In genomic region chr9:113456235-113456634, GRCh38 we compare ENCODE assay signal across 10 cellular contexts. TPM values are rescaled to one million over a fixed set of nuclear protein-coding genes. Genes with fewer than 3 reads are reported as not detected.
A peak's percentile ranks its signal among the peaks of the same experiment; 100 is the strongest.
DNase-seq lines count a peak whose midpoint lies in the region; ATAC-seq and TF ChIP-seq lines count a peak whose summit lies in the region.
"Had no signal": no experiment of that assay in that cellular context is flagged by ENCODE, and none has a peak within 500 bp of the region (broad histone marks: within the 10 kb centered on the region; RNA-seq: fewer than 3 reads in every experiment).

No MANE protein-coding gene starts in this region.

- no peak overlapping the region for H3K4me3 Mint-ChIP-seq in chondrocyte (ENCODE audit: unreplicated experiment)
- no peak overlapping the region for H3K4me3 Mint-ChIP-seq in activated CD4-positive, alpha-beta memory T cell treated with anti-CD3 and anti-CD28 coated beads for 36 hours
- H3K4me3 Mint-ChIP-seq: activated naive CD4-positive, alpha-beta T cell treated with anti-CD3 and anti-CD28 coated beads for 36 hours had no signal

- WGBS in heart right ventricle, 2 donors = 96 to 98% methylated on average over 2 of the region's 2 CpGs

- TF ChIP-seq CTCF in heart right ventricle (IDR thresholded peaks at IDR 0.05) = no peak
- no peak for TF ChIP-seq CTCF in chondrocyte (IDR thresholded peaks at IDR 0.05)
- no peak for TF ChIP-seq CTCF in vagina (IDR thresholded peaks at IDR 0.05)

- CTCF ChIA-PET in activated CD4-positive, alpha-beta memory T cell treated with anti-CD3 and anti-CD28 coated beads for 36 hours (lab: Charles Lee) = interaction anchor here (1.2 to 2.4 kb wide), 2 partner anchors 10 to 11 kb away, joined by 3 to 10 read pairs; no protein-coding TSS in a partner anchor

- peaks cover 2% of the 10 kb centered on the region for H3K27me3 Mint-ChIP-seq in chondrocyte (ENCODE audit: low read depth)
- no peaks in the 10 kb centered on the region for H3K27me3 Mint-ChIP-seq in activated CD4-positive, alpha-beta memory T cell treated with anti-CD3 and anti-CD28 coated beads for 36 hours

- H3K4me1 ChIP-seq in heart right ventricle = peaks cover 21 to 43% (median 31%) of the 10 kb centered on the region in 9 donors
- H3K4me1 ChIP-seq in muscle layer of duodenum (ENCODE audit: control insufficient read depth in 1 of 2, insufficient read depth in 2 of 2, low read length in 2 of 2) = peaks cover 15 to 16% of the 10 kb centered on the region in 2 donors
- peaks cover 31% of the 10 kb centered on the region for H3K4me1 ChIP-seq in vagina

- POLR2A ChIA-PET in activated CD4-positive, alpha-beta memory T cell treated with anti-CD3 and anti-CD28 coated beads for 36 hours (lab: Charles Lee) = no interaction called here

- H3K9me3 ChIP-seq in heart right ventricle (no peaks in the 10 kb centered on the region), muscle layer of duodenum (ENCODE audit: control insufficient read depth in 1 of 2, low read length in 2 of 2) (no peaks in the 10 kb centered on the region), vagina (no peaks in the 10 kb centered on the region)

- H3K27ac ChIP-seq in heart right ventricle (peak overlapping the region; percentile 71 to 98 (median 90)), muscle layer of duodenum (ENCODE audit: low read length) (peak overlapping the region; percentile 90), vagina (peak overlapping the region; percentile 79)

- no peak for DNase-seq in heart right ventricle
- no peak for DNase-seq in left ventricle myocardium superior
- no peak for DNase-seq in chondrocyte (ENCODE audit: low spot score)
- no peak for DNase-seq in vagina (ENCODE audit: extremely low spot score in 2 of 2)
- no peak for DNase-seq in activated CD4-positive, alpha-beta memory T cell treated with anti-CD3 and anti-CD28 coated beads for 36 hours
- no peak for DNase-seq in GM19238 (ENCODE audit: insufficient read length, low spot score)
- DNase-seq: activated naive CD4-positive, alpha-beta T cell treated with anti-CD3 and anti-CD28 coated beads for 36 hours; NCI-H510A had no signal

- no peaks in the 10 kb centered on the region for H3K27me3 ChIP-seq in heart right ventricle
- no peaks in the 10 kb centered on the region for H3K27me3 ChIP-seq in muscle layer of duodenum (ENCODE audit: low read depth, low read length)
- no peaks in the 10 kb centered on the region for H3K27me3 ChIP-seq in vagina

- H3K27ac Mint-ChIP-seq in chondrocyte (ENCODE audit: unreplicated experiment) = peak overlapping the region; percentile 69
- H3K27ac Mint-ChIP-seq in activated CD4-positive, alpha-beta memory T cell treated with anti-CD3 and anti-CD28 coated beads for 36 hours = no peak overlapping the region
- H3K27ac Mint-ChIP-seq: activated naive CD4-positive, alpha-beta T cell treated with anti-CD3 and anti-CD28 coated beads for 36 hours had no signal

- peaks cover 32% of the 10 kb centered on the region for H3K4me1 Mint-ChIP-seq in chondrocyte (ENCODE audit: low read depth)
- H3K4me1 Mint-ChIP-seq in activated CD4-positive, alpha-beta memory T cell treated with anti-CD3 and anti-CD28 coated beads for 36 hours (ENCODE audit: low read depth) = peaks cover 4% of the 10 kb centered on the region

- ATAC-seq in heart right ventricle (no peak), left ventricle myocardium superior (no peak), HG03469 (IDR thresholded peaks at IDR 0.05; ENCODE audit: unreplicated experiment) (no peak)

- intact Hi-C loops in heart right ventricle (cut with DNase I) (loop anchor here in 5 of 10 donors (5.0 kb wide), 3 partner anchors 36 to 116 kb away; no protein-coding TSS in a partner anchor), left ventricle myocardium superior (cut with micrococcal nuclease) (no loop called here), vagina (cut with DNase I) (no loop called here)
- intact Hi-C loops in activated CD4-positive, alpha-beta memory T cell treated with anti-CD3 and anti-CD28 coated beads for 36 hours (cut with micrococcal nuclease) = loop anchor here (5.0 kb wide), 1 partner anchor 61 kb away; no protein-coding TSS in a partner anchor

- H3K9me3 Mint-ChIP-seq in chondrocyte (ENCODE audit: low read depth) = no peaks in the 10 kb centered on the region
- no peaks in the 10 kb centered on the region for H3K9me3 Mint-ChIP-seq in activated CD4-positive, alpha-beta memory T cell treated with anti-CD3 and anti-CD28 coated beads for 36 hours
- H3K9me3 Mint-ChIP-seq: activated naive CD4-positive, alpha-beta T cell treated with anti-CD3 and anti-CD28 coated beads for 36 hours had no signal

- H3K4me3 ChIP-seq in heart right ventricle (no peak overlapping the region), muscle layer of duodenum (ENCODE audit: low read depth in 1 of 2, low read length in 2 of 2) (no peak overlapping the region), vagina (no peak overlapping the region)

- no peaks in the 10 kb centered on the region for H3K36me3 Mint-ChIP-seq in chondrocyte (ENCODE audit: low read depth)
- no peaks in the 10 kb centered on the region for H3K36me3 Mint-ChIP-seq in activated CD4-positive, alpha-beta memory T cell treated with anti-CD3 and anti-CD28 coated beads for 36 hours

- no peaks in the 10 kb centered on the region for H3K36me3 ChIP-seq in heart right ventricle
- H3K36me3 ChIP-seq in muscle layer of duodenum (ENCODE audit: control insufficient read depth in 1 of 2, insufficient read depth in 2 of 2, low read length in 2 of 2) = no peaks in the 10 kb centered on the region
- no peaks in the 10 kb centered on the region for H3K36me3 ChIP-seq in vagina

- no peak for TF ChIP-seq POLR2A in vagina (IDR thresholded peaks at IDR 0.05)

RNA-seq across cellular contexts. Expression of gene RGS3, which starts 7.3 kb away (rescaled TPM):
- total RNA-seq in heart right ventricle (100 to 1,000 TPM in 9 of 10 donors, 10 to 100 TPM in 1; 98.7 to 201 (median 140) TPM), left ventricle myocardium superior (115 TPM), chondrocyte (33.8 to 58.2 TPM (median 55.2 TPM) in 3 replicates), vagina (27.0 TPM)
- polyA plus RNA-seq in heart right ventricle = 100 to 1,000 TPM in 1 of 2 donors, 10 to 100 TPM in 1; 65.4 to 125 TPM
- 10 to 100 TPM; 54.4 to 57.7 TPM for total RNA-seq in activated CD4-positive, alpha-beta memory T cell treated with anti-CD3 and anti-CD28 coated beads for 36 hours

RNA-seq across cellular contexts. Expression of gene C9orf43, which starts 45.7 kb away (rescaled TPM):
- total RNA-seq in heart right ventricle (1 to 10 TPM in 1 of 10 donors, under 1 TPM in 7, not detected in 2; 0.17 to 1.1 (median 0.31) TPM), left ventricle myocardium superior (0.12 TPM), chondrocyte (0.19 to 0.37 TPM in 2 of 3 replicates, not detected in the other), vagina (not detected)
- polyA plus RNA-seq in heart right ventricle = under 1 TPM; 0.06 to 0.29 TPM
- under 1 TPM; 0.65 to 0.81 TPM for total RNA-seq in activated CD4-positive, alpha-beta memory T cell treated with anti-CD3 and anti-CD28 coated beads for 36 hours

RNA-seq across cellular contexts. Expression of gene POLE3, which starts 45.8 kb away (rescaled TPM):
- total RNA-seq in heart right ventricle = 10 to 100 TPM; 19.0 to 26.9 (median 23.1) TPM
- 10 to 100 TPM; 14.2 to 45.0 TPM for polyA plus RNA-seq in heart right ventricle
- total RNA-seq in left ventricle myocardium superior = 25.1 TPM
- 28.4 to 41.7 TPM (median 29.5 TPM) in 3 replicates for total RNA-seq in chondrocyte
- 17.4 TPM for total RNA-seq in vagina
- total RNA-seq in activated CD4-positive, alpha-beta memory T cell treated with anti-CD3 and anti-CD28 coated beads for 36 hours = 10 to 100 TPM; 44.3 to 45.0 TPM

RNA-seq across cellular contexts. Expression of gene ALAD, which starts 55.2 kb away (rescaled TPM):
- total RNA-seq in heart right ventricle (100 to 1,000 TPM in 6 of 10 donors, 10 to 100 TPM in 4; 60.9 to 239 (median 103) TPM), left ventricle myocardium superior (117 TPM), chondrocyte (21.8 to 33.0 TPM (median 22.6 TPM) in 3 replicates), vagina (29.5 TPM)
- 10 to 100 TPM; 48.4 to 54.9 TPM for polyA plus RNA-seq in heart right ventricle
- 10 to 100 TPM; 21.4 to 22.9 TPM for total RNA-seq in activated CD4-positive, alpha-beta memory T cell treated with anti-CD3 and anti-CD28 coated beads for 36 hours
